17 cellular contexts compared by ENCODE assay signal in the genomic region with DNA sequence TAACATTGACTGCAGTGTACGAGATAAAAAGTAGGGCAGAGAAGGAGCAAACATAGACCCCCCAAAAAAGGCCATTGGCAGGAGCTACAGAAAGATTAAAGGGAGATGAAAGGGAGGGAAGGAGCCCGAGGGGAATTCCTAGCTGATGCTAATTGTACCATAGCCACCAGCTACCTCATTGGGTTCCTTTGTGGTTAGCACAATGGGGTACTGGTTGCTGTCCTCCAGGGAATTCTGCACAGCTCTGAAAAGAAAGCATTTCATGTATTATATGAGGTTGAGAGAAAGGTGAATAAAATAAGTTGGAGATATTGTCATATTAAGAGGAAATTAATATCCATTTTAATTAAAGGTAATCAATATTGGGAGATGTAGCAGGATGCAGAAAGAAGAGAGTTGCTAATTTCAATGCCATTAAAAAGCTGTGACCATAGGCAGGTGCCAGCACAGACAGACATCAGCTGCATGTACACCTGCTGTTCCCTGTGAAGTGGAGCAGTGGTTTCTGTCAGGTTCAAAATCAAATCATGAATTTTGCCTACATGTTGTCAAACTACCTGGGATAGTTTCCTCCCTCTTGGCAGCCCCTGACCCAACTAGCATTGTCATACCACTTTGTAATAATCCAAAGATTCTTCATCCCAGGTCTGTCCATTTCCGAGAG.
DNase-seq lines count a peak whose midpoint lies in the region; ATAC-seq, FAIRE-seq and TF ChIP-seq lines count a peak whose summit lies in the region.
"Had no signal": no experiment of that assay in that cellular context is flagged by ENCODE, and none has a peak within 500 bp of the region (broad histone marks: within the 10 kb centered on the region; RNA-seq: fewer than 3 reads in every experiment).

No MANE protein-coding gene starts in this region.

- H3K4me1 ChIP-seq in DOHH2 (ENCODE audit: control insufficient read depth, low read length) (peaks cover 65% of the 10 kb centered on the region), H1 (replicated peaks in 1 of 4; ENCODE audit: control insufficient read depth in 3 of 4, insufficient read depth in 4 of 4, low read length in 3 of 4) (no peaks in the 10 kb centered on the region)
- H3K4me1 ChIP-seq: A549 had no signal

- no peak overlapping the region for H2BK15ac ChIP-seq in H1 (ENCODE audit: low read length)

- peak overlapping the region; percentile 59 for H3K4me3 ChIP-seq in DOHH2 (ENCODE audit: low read length)
- no peak overlapping the region for H3K4me3 ChIP-seq in H1 (ENCODE audit: extremely low read depth in 1 of 4, insufficient read depth in 2 of 4, low read depth in 3 of 4, low read length in 4 of 4)
- H3K4me3 ChIP-seq: A549 had no signal

- peak; percentile 9 for DNase-seq in NAMALWA (ENCODE audit: low spot score)
- no peak for DNase-seq in H1 (ENCODE audit: low read depth in 1 of 2, low spot score in 2 of 2)
- DNase-seq in anterior cingulate cortex (lab: John Stamatoyannopoulos, UW) = no peak
- no peak for DNase-seq in mesothelial cell of epicardium (ENCODE audit: low spot score in 2 of 2, unreplicated experiment in 2 of 2)
- DNase-seq in NCI-H1417 (lab: John Stamatoyannopoulos, UW) = no peak
- DNase-seq in chondrocyte (ENCODE audit: low spot score) = no peak
- DNase-seq: GOT3, Kasumi-1, NCI-H187 treated with DMSO at 0.1 percent for 48 hours, OCI-M1, RPMI8226, SIG-M5, T-helper 17 cell had no signal

- H4K20me1 ChIP-seq in DOHH2 (ENCODE audit: control insufficient read depth, insufficient read depth, low read depth, low read length) = no peaks in the 10 kb centered on the region
- no peaks in the 10 kb centered on the region for H4K20me1 ChIP-seq in H1 (replicated peaks in 1 of 2; ENCODE audit: control insufficient read depth in 1 of 2, insufficient read depth in 2 of 2, low read length in 2 of 2)

- 85% methylated on average over 3 of the region's 3 CpGs; no CpG with 5 or more reads in 1 of the 2 experiments for WGBS in H1 (ENCODE audit: extremely low coverage in 1 of 2, insufficient coverage in 1 of 2, insufficient read length in 1 of 2, insufficient replicate concordance in 2 of 2, low coverage in 1 of 2, low lambda C conversion rate in 2 of 2, missing lambda C conversion rate in 1 of 2), 2 experiments

- no peak for TF ChIP-seq EP300 in H1 (IDR thresholded peaks at IDR 0.05; ENCODE audit: borderline replicate concordance in 1 of 2, low read depth in 2 of 2, low read length in 2 of 2)

- H3K4me2 ChIP-seq in DOHH2 (ENCODE audit: low read length) (peak overlapping the region; percentile 75), H1 (ENCODE audit: insufficient read depth in 1 of 2, low read depth in 2 of 2, low read length in 2 of 2) (no peak overlapping the region)
- H3K4me2 ChIP-seq: A549 had no signal

- peaks cover 8% of the 10 kb centered on the region for H3K4me1 Mint-ChIP-seq in mesothelial cell of epicardium
- H3K4me1 Mint-ChIP-seq in chondrocyte (ENCODE audit: low read depth) = peaks cover 8% of the 10 kb centered on the region
- H3K4me1 Mint-ChIP-seq: T-helper 17 cell had no signal

- CTCF ChIA-PET in H1 (lab: Charles Lee; ENCODE audit: partially characterized antibody) = interaction anchor here (0.6 to 1.5 kb wide), 8 partner anchors 16 to 739 kb away, joined by 3 to 9 read pairs (median 4); no protein-coding TSS in a partner anchor

- H3K27me3 ChIP-seq in DOHH2 (ENCODE audit: control insufficient read depth, low read length) = no peaks in the 10 kb centered on the region
- no peaks in the 10 kb centered on the region for H3K27me3 ChIP-seq in H1 (replicated peaks in 1 of 4; ENCODE audit: control insufficient read depth in 3 of 4, extremely low read depth in 1 of 4, insufficient read depth in 3 of 4, low read length in 3 of 4)

- H3K9ac ChIP-seq in H1 (replicated peaks in 1 of 4; ENCODE audit: extremely low read depth in 1 of 4, low read depth in 3 of 4, low read length in 3 of 4) = no peak overlapping the region

- H2BK20ac ChIP-seq in H1 (ENCODE audit: low read length) = no peak overlapping the region

- H2BK12ac ChIP-seq in H1 (ENCODE audit: low read depth, low read length) = no peak overlapping the region

- FAIRE-seq in H1 (lab: Jason Lieb, UNC) = no peak
- FAIRE-seq: A549 had no signal

- no peak overlapping the region for H3K56ac ChIP-seq in H1 (replicated peaks; ENCODE audit: insufficient read length, low read depth, low read length)

- H2AFZ ChIP-seq in H1 (ENCODE audit: low read length) = no peak overlapping the region

- peaks cover 18% of the 10 kb centered on the region for H3F3A ChIP-seq in DOHH2 (ENCODE audit: control insufficient read depth, insufficient read depth)

- H4K8ac ChIP-seq in H1 (ENCODE audit: extremely low read depth, insufficient read depth, low read length) = no peak overlapping the region

- no peak for TF ChIP-seq POLR2A in H1 (IDR thresholded peaks at IDR 0.05; ENCODE audit: control extremely low read depth in 1 of 2, low read depth in 2 of 2, low read length in 2 of 2)

- H3K27ac Mint-ChIP-seq in mesothelial cell of epicardium (no peak overlapping the region), chondrocyte (ENCODE audit: unreplicated experiment) (no peak overlapping the region)
- H3K27ac Mint-ChIP-seq: T-helper 17 cell had no signal

- H3K9me3 Mint-ChIP-seq in mesothelial cell of epicardium (no peaks in the 10 kb centered on the region), chondrocyte (ENCODE audit: low read depth) (peaks cover 4% of the 10 kb centered on the region)

- H3K9me3 ChIP-seq in DOHH2 (ENCODE audit: control insufficient read depth, insufficient read depth, low read length) = no peaks in the 10 kb centered on the region
- H3K9me3 ChIP-seq in H1 (ENCODE audit: insufficient read depth in 2 of 2, low read depth in 1 of 2, low read length in 1 of 2) = no peaks in the 10 kb centered on the region
- H3K9me3 ChIP-seq: A549 had no signal

- H3K36me3 ChIP-seq in DOHH2 (ENCODE audit: control insufficient read depth, low read length) = peaks cover 3% of the 10 kb centered on the region; the same call in 1 of the 2 replicates
- no peaks in the 10 kb centered on the region for H3K36me3 ChIP-seq in H1 (ENCODE audit: control insufficient read depth in 2 of 4, insufficient read depth in 4 of 4, low read length in 3 of 4)

- H3K36me3 Mint-ChIP-seq in mesothelial cell of epicardium (no peaks in the 10 kb centered on the region), chondrocyte (ENCODE audit: low read depth) (no peaks in the 10 kb centered on the region)

- no peak for TF ChIP-seq CTCF in DOHH2 (IDR thresholded peaks at IDR 0.05; ENCODE audit: low read depth, low read length, poor library complexity, severe bottlenecking)
- no peak for TF ChIP-seq CTCF in H1 (IDR thresholded peaks at IDR 0.05; ENCODE audit: control extremely low read depth in 1 of 3, insufficient read depth in 1 of 3, low read depth in 1 of 3, low read length in 3 of 3)
- no peak for TF ChIP-seq CTCF in mesothelial cell of epicardium (IDR thresholded peaks at IDR 0.05; ENCODE audit: unreplicated experiment)
- TF ChIP-seq CTCF in chondrocyte (IDR thresholded peaks at IDR 0.05) = no peak

- H2AK5ac ChIP-seq in H1 (ENCODE audit: low read depth, low read length) = no peak overlapping the region

- no peak for TF ChIP-seq RAD21 in H1 (IDR thresholded peaks at IDR 0.05 in 1 of 2, conservative IDR thresholded peaks at IDR 0.05 in 1 of 2; ENCODE audit: low read depth in 2 of 2, low read length in 2 of 2)

- H3K27me3 Mint-ChIP-seq in mesothelial cell of epicardium (ENCODE audit: low read depth) (peaks cover 6% of the 10 kb centered on the region), chondrocyte (ENCODE audit: low read depth) (no peaks in the 10 kb centered on the region)
- H3K27me3 Mint-ChIP-seq: T-helper 17 cell had no signal

- POLR2A ChIA-PET in H1 (lab: Charles Lee; ENCODE audit: partially characterized antibody) = no interaction called here

- H3K9me2 ChIP-seq in DOHH2 (replicated peaks; ENCODE audit: control insufficient read depth, low read length) = no peaks in the 10 kb centered on the region

- no peaks in the 10 kb centered on the region for H3K79me1 ChIP-seq in H1 (ENCODE audit: low read depth, low read length)

- no peak overlapping the region for H3K18ac ChIP-seq in H1 (ENCODE audit: extremely low read depth, low read length)

- no peak overlapping the region for H3K23ac ChIP-seq in H1 (ENCODE audit: insufficient read length)

- peak; percentile 15 for ATAC-seq in GM21423 (IDR thresholded peaks at IDR 0.05; ENCODE audit: unreplicated experiment)
- ATAC-seq: A549, T-helper 17 cell had no signal

- H2BK120ac ChIP-seq in H1 (replicated peaks; ENCODE audit: low read depth, low read length) = peak overlapping the region; percentile 30

- no peak overlapping the region for H4K5ac ChIP-seq in H1 (ENCODE audit: insufficient read length, low read depth, low read length)

- H3K79me2 ChIP-seq in DOHH2 (ENCODE audit: control insufficient read depth, low read length) (no peaks in the 10 kb centered on the region), H1 (ENCODE audit: control insufficient read depth in 1 of 2, insufficient read depth in 2 of 2, low read length in 2 of 2) (no peaks in the 10 kb centered on the region)

- H3K27ac ChIP-seq in DOHH2 (ENCODE audit: low read depth, low read length) = peak overlapping the region; percentile 95
- H3K27ac ChIP-seq in H1 (ENCODE audit: low read depth, low read length) = no peak overlapping the region
- H3K27ac ChIP-seq: A549, C4-2B had no signal

- H3K4ac ChIP-seq in H1 (replicated peaks; ENCODE audit: insufficient read length, low read depth, low read length) = no peak overlapping the region

- no peak overlapping the region for H2BK5ac ChIP-seq in H1 (ENCODE audit: low read depth, low read length)

- no peak overlapping the region for H3K4me3 Mint-ChIP-seq in mesothelial cell of epicardium
- no peak overlapping the region for H3K4me3 Mint-ChIP-seq in chondrocyte (ENCODE audit: unreplicated experiment)
- H3K4me3 Mint-ChIP-seq: T-helper 17 cell had no signal

- H3K14ac ChIP-seq in H1 (ENCODE audit: insufficient read length) = no peak overlapping the region

- H3K23me2 ChIP-seq in H1 (ENCODE audit: low read depth, low read length) = no peaks in the 10 kb centered on the region

- H4K91ac ChIP-seq in H1 (replicated peaks; ENCODE audit: insufficient read length, low read length) = no peak overlapping the region

TF ChIP-seq in H1, 55 proteins besides CTCF, POLR2A, EP300 and RAD21 (continues in another document):
- TF ChIP-seq KDM1A (IDR thresholded peaks at IDR 0.05; ENCODE audit: borderline replicate concordance, low read length) (no peak), HDAC6 (IDR thresholded peaks at IDR 0.05; ENCODE audit: low read depth, low read length) (no peak)
